ENCODE assay signal across 13 cellular contexts in the genomic region with DNA sequence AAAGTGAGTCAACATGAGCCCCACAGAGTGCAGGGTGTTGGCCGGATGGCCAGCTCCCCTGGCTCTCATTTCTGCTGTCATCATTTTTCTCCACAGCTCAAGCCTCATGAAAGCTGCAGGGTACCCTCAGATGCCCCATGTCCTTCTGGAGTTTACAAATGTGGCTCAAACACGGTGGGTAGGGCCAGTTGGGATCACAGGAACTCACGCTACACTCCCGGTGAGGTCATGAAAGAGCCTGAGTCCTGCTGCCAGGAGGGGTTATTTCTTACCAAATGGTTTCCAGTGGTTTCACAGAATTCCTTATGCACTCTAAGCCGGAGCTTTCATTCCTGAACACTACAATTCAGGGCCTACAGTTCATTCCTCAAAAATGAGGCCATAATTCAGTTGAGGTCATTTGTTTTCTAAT.
DNase-seq lines count a peak whose midpoint lies in the region; ATAC-seq and TF ChIP-seq lines count a peak whose summit lies in the region.
"Had no signal": no experiment of that assay in that cellular context is flagged by ENCODE, and none has a peak within 500 bp of the region (broad histone marks: within the 10 kb centered on the region; RNA-seq: fewer than 3 reads in every experiment).

No MANE protein-coding gene starts in this region.

- H3K9ac ChIP-seq in SK-N-SH = peak overlapping the region; percentile 60

- no peaks in the 10 kb centered on the region for H3K36me3 ChIP-seq in SK-N-SH (replicated peaks in 1 of 2; ENCODE audit: control insufficient read depth in 1 of 2, insufficient read depth in 2 of 2, low read length in 1 of 2)
- H3K36me3 ChIP-seq: right atrium auricular region had no signal

- intact Hi-C loops in sciatic nerve (cut with DNase I) = no loop called here

- H3K27ac ChIP-seq in SK-N-SH (ENCODE audit: low read depth in 2 of 2, low read length in 1 of 2) = peak overlapping the region in 1 of 2 experiments; percentile 97; a peak in 2 of 4 replicates

- no peak for TF ChIP-seq RAD21 in SK-N-SH (IDR thresholded peaks at IDR 0.05; ENCODE audit: low read length)

- H3K4me1 ChIP-seq in SK-N-SH (ENCODE audit: control insufficient read depth in 1 of 2, insufficient read depth in 2 of 2, low read depth in 1 of 2, low read length in 1 of 2) = peaks cover 0 to 21% of the 10 kb centered on the region in 2 experiments; a peak in 1 of 4 replicates

- H3K79me2 ChIP-seq in SK-N-SH (ENCODE audit: insufficient read depth) = no peaks in the 10 kb centered on the region

- peak overlapping the region; percentile 44; the same call in 1 of the 2 replicates for H3K4me2 ChIP-seq in SK-N-SH

- H3K27me3 ChIP-seq in SK-N-SH (ENCODE audit: insufficient read depth) = no peaks in the 10 kb centered on the region
- H3K27me3 ChIP-seq: right atrium auricular region had no signal

- H3K4me1 Mint-ChIP-seq in stimulated activated memory B cell treated with anti-CD40 and anti-IgM and Interleukin-4, amounts not matched to agents 10 μg/mL and 1 μg/mL and 100 μg/mL, for 72 hours = no peaks in the 10 kb centered on the region
- H3K4me1 Mint-ChIP-seq: activated CD4-positive, alpha-beta T cell treated with anti-CD3 and anti-CD28 coated beads, Interleukin-2, amount 10 ng/mL, durations not matched to agents 24 days and 14 days had no signal

- H3K27me3 Mint-ChIP-seq in stimulated activated memory B cell treated with anti-CD40 and anti-IgM and Interleukin-4, amounts not matched to agents 10 μg/mL and 1 μg/mL and 100 μg/mL, for 72 hours = no peaks in the 10 kb centered on the region
- H3K27me3 Mint-ChIP-seq: activated CD4-positive, alpha-beta T cell treated with anti-CD3 and anti-CD28 coated beads, Interleukin-2, amount 10 ng/mL, durations not matched to agents 24 days and 14 days had no signal

- no peak overlapping the region for H3K27ac Mint-ChIP-seq in stimulated activated memory B cell treated with anti-CD40 and anti-IgM and Interleukin-4, amounts not matched to agents 10 μg/mL and 1 μg/mL and 100 μg/mL, for 72 hours
- H3K27ac Mint-ChIP-seq: activated CD4-positive, alpha-beta T cell treated with anti-CD3 and anti-CD28 coated beads, Interleukin-2, amount 10 ng/mL, durations not matched to agents 24 days and 14 days had no signal

- H3K4me3 Mint-ChIP-seq in stimulated activated memory B cell treated with anti-CD40 and anti-IgM and Interleukin-4, amounts not matched to agents 10 μg/mL and 1 μg/mL and 100 μg/mL, for 72 hours = no peak overlapping the region
- H3K4me3 Mint-ChIP-seq: activated CD4-positive, alpha-beta T cell treated with anti-CD3 and anti-CD28 coated beads, Interleukin-2, amount 10 ng/mL, durations not matched to agents 24 days and 14 days had no signal

- TF ChIP-seq CTCF in SK-N-SH (IDR thresholded peaks at IDR 0.05) = no peak

- no peaks in the 10 kb centered on the region for H3K9me3 ChIP-seq in SK-N-SH
- H3K9me3 ChIP-seq: right atrium auricular region had no signal

- DNase-seq in GM04503 (ENCODE audit: low read depth) (peak; percentile 99), SK-N-SH (no peak), fibroblast of peridontal ligament (ENCODE audit: extremely low read depth) (peak; percentile 98), sciatic nerve (ENCODE audit: low spot score) (no peak), HuH-7 (ENCODE audit: low spot score) (no peak), midbrain (lab: John Stamatoyannopoulos, UW) (no peak), NCI-H2196 treated with DMSO at 0.1 percent for 48 hours (lab: John Stamatoyannopoulos, UW; ENCODE audit: unreplicated experiment) (no peak)
- DNase-seq: activated CD4-positive, alpha-beta T cell treated with anti-CD3 and anti-CD28 coated beads, Interleukin-2, amount 10 ng/mL, durations not matched to agents 24 days and 14 days; activated gamma-delta T cell; COR-L47; NCI-H524 treated with DMSO at 0.1 percent for 48 hours had no signal

- peak overlapping the region; percentile 61; the same call in 1 of the 2 replicates for H2AFZ ChIP-seq in SK-N-SH (ENCODE audit: low read depth)

- H3K4me3 ChIP-seq in SK-N-SH (ENCODE audit: low read depth in 2 of 2, low read length in 1 of 2) = no peak overlapping the region
- H3K4me3 ChIP-seq: right atrium auricular region had no signal

- CTCF ChIA-PET in SK-N-SH (lab: Yijun Ruan, JAX) = interaction anchor here (1.4 kb wide), 1 partner anchor 37 kb away, joined by 3 read pairs; no protein-coding TSS in a partner anchor

- no peaks in the 10 kb centered on the region for H3K9me3 Mint-ChIP-seq in stimulated activated memory B cell treated with anti-CD40 and anti-IgM and Interleukin-4, amounts not matched to agents 10 μg/mL and 1 μg/mL and 100 μg/mL, for 72 hours
- H3K9me3 Mint-ChIP-seq: activated CD4-positive, alpha-beta T cell treated with anti-CD3 and anti-CD28 coated beads, Interleukin-2, amount 10 ng/mL, durations not matched to agents 24 days and 14 days had no signal

- ATAC-seq in sciatic nerve = peak; percentile 87
- ATAC-seq in stimulated activated memory B cell treated with anti-CD40 and anti-IgM and Interleukin-4, amounts not matched to agents 10 μg/mL and 1 μg/mL and 100 μg/mL, for 72 hours = no peak

- H4K20me1 ChIP-seq in SK-N-SH (ENCODE audit: insufficient read depth) = no peaks in the 10 kb centered on the region

- WGBS in SK-N-SH (ENCODE audit: low lambda C conversion rate) = 68% methylated on average over 5 of the region's 5 CpGs

- H3K9me2 ChIP-seq in SK-N-SH = no peaks in the 10 kb centered on the region

- 0 out of 4 replicates have a peak, but pooled peaks of 1 of the 2 experiments have one; percentile 23 for TF ChIP-seq EP300 in SK-N-SH (IDR thresholded peaks at IDR 0.05; ENCODE audit: borderline replicate concordance in 1 of 2, low read depth in 1 of 2, low read length in 1 of 2)

- no peaks in the 10 kb centered on the region for H3K36me3 Mint-ChIP-seq in stimulated activated memory B cell treated with anti-CD40 and anti-IgM and Interleukin-4, amounts not matched to agents 10 μg/mL and 1 μg/mL and 100 μg/mL, for 72 hours

- POLR2A ChIA-PET in SK-N-SH (lab: Yijun Ruan, JAX) = no interaction called here

- peaks cover 31% of the 10 kb centered on the region for H3F3A ChIP-seq in SK-N-SH (replicated peaks; ENCODE audit: insufficient read depth)

TF ChIP-seq in SK-N-SH, 30 proteins besides CTCF, POLR2A, EP300 and RAD21 (continues in another document):
- TF ChIP-seq FOSL2 (IDR thresholded peaks at IDR 0.05; ENCODE audit: borderline replicate concordance, low read depth) = peak; percentile 13; the same call in 1 of the 2 replicates
- no peak for TF ChIP-seq MXI1 (IDR thresholded peaks at IDR 0.05; ENCODE audit: low read depth, low read length)
- no peak for TF ChIP-seq JUND (IDR thresholded peaks at IDR 0.05)
- TF ChIP-seq, protein P1, sequence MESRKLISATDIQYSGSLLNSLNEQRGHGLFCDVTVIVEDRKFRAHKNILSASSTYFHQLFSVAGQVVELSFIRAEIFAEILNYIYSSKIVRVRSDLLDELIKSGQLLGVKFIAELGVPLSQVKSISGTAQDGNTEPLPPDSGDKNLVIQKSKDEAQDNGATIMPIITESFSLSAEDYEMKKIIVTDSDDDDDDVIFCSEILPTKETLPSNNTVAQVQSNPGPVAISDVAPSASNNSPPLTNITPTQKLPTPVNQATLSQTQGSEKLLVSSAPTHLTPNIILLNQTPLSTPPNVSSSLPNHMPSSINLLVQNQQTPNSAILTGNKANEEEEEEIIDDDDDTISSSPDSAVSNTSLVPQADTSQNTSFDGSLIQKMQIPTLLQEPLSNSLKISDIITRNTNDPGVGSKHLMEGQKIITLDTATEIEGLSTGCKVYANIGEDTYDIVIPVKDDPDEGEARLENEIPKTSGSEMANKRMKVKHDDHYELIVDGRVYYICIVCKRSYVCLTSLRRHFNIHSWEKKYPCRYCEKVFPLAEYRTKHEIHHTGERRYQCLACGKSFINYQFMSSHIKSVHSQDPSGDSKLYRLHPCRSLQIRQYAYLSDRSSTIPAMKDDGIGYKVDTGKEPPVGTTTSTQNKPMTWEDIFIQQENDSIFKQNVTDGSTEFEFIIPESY (IDR thresholded peaks at IDR 0.05; ENCODE audit: borderline replicate concordance, low read depth) = no peak
- TF ChIP-seq RFX5 (IDR thresholded peaks at IDR 0.05; ENCODE audit: low read length) = no peak
- TF ChIP-seq RCOR1 (IDR thresholded peaks at IDR 0.05; ENCODE audit: low read length) = no peak
- TF ChIP-seq POLR2AphosphoS5 (IDR thresholded peaks at IDR 0.05; ENCODE audit: low read depth, low read length) = no peak
- no peak for TF ChIP-seq MEF2A (IDR thresholded peaks at IDR 0.05; ENCODE audit: borderline replicate concordance, low read depth)
- no peak for TF ChIP-seq FOXJ3 (CRISPR knock-in tag; IDR thresholded peaks at IDR 0.05)
- TF ChIP-seq GABPA (IDR thresholded peaks at IDR 0.05; ENCODE audit: low read depth) = no peak
- no peak; the same call in 1 of the 2 replicates for TF ChIP-seq NFIC (IDR thresholded peaks at IDR 0.05; ENCODE audit: borderline replicate concordance)
- no peak for TF ChIP-seq TAF1 (IDR thresholded peaks at IDR 0.05; ENCODE audit: borderline replicate concordance, low read depth, low read length)
- TF ChIP-seq, protein P2, sequence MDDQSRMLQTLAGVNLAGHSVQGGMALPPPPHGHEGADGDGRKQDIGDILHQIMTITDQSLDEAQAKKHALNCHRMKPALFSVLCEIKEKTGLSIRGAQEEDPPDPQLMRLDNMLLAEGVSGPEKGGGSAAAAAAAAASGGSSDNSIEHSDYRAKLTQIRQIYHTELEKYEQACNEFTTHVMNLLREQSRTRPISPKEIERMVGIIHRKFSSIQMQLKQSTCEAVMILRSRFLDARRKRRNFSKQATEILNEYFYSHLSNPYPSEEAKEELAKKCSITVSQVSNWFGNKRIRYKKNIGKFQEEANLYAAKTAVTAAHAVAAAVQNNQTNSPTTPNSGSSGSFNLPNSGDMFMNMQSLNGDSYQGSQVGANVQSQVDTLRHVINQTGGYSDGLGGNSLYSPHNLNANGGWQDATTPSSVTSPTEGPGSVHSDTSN (IDR thresholded peaks at IDR 0.05) = no peak
- TF ChIP-seq RXRA (IDR thresholded peaks at IDR 0.05; ENCODE audit: borderline replicate concordance, low read depth) = no peak; the same call in 1 of the 2 replicates

Comparison
In these comparisons a context has a peak if more than half of its experiments do, and no peak if none do; other contexts are left out.
1. DNase-seq: peak in GM04503 (single experiment) and fibroblast of peridontal ligament (single experiment); none in SK-N-SH (single experiment), sciatic nerve (single experiment), HuH-7 (single experiment), midbrain (single experiment) and NCI-H2196 treated with DMSO at 0.1 percent for 48 hours (single experiment).